In genomic region chr11:1389932-1390587, GRCh38 we compare ENCODE assay signal across 8 cellular contexts. TPM values are rescaled to one million over a fixed set of nuclear protein-coding genes. Genes with fewer than 3 reads are reported as not detected.
DNase-seq lines count a peak whose midpoint lies in the region; ATAC-seq and TF ChIP-seq lines count a peak whose summit lies in the region.

TSS of gene BRSK2 (plus strand) at chr11:1389934. CDS start at chr11:1390285, 351 bp downstream.

- no peaks in the 10 kb centered on the region for H3K9me3 ChIP-seq in iPS DF 6.9 (ENCODE audit: control insufficient read depth, insufficient read depth, low read length)
- no peaks in the 10 kb centered on the region for H3K9me3 ChIP-seq in stomach

- no peaks in the 10 kb centered on the region for H3K4me1 Mint-ChIP-seq in activated CD4-positive, alpha-beta memory T cell treated with anti-CD3 and anti-CD28 coated beads for 36 hours (ENCODE audit: low read depth)

- no peak for TF ChIP-seq EP300 in stomach (IDR thresholded peaks at IDR 0.05)

- WGBS in iPS DF 6.9 (ENCODE audit: insufficient coverage, insufficient read length), result no CpG with 5 or more reads among the region's 123 CpGs
- 0 to 13% (median 2%) methylated on average over 9 to 122 of the region's 123 CpGs; no CpG with 5 or more reads in 1 of the 5 donors for WGBS in stomach, 5 donors

- H3K27me3 Mint-ChIP-seq in activated CD4-positive, alpha-beta memory T cell treated with anti-CD3 and anti-CD28 coated beads for 36 hours, result peaks cover 26% of the 10 kb centered on the region

- intact Hi-C loops in activated CD4-positive, alpha-beta memory T cell treated with anti-CD3 and anti-CD28 coated beads for 36 hours (cut with micrococcal nuclease), result loop anchor here (2.0 to 10.0 kb wide), 4 partner anchors 53 to 185 kb away; no protein-coding TSS in a partner anchor
- intact Hi-C loops in stomach (cut with DNase I; ENCODE audit: low total_unique reads), result no loop called here

- peak within 1 kb of the TSS; percentile 53 for H3K4me3 ChIP-seq in iPS DF 6.9 (ENCODE audit: low read length)
- peak within 1 kb of the TSS; percentile 47 to 59 (median 52) for H3K4me3 ChIP-seq in stomach

- POLR2A ChIA-PET in activated CD4-positive, alpha-beta memory T cell treated with anti-CD3 and anti-CD28 coated beads for 36 hours (lab: Charles Lee), result interaction anchor here (0.9 kb wide), 1 partner anchor 81 kb away, joined by 3 read pairs; no protein-coding TSS in a partner anchor

- H3K9me3 Mint-ChIP-seq in activated CD4-positive, alpha-beta memory T cell treated with anti-CD3 and anti-CD28 coated beads for 36 hours, result no peaks in the 10 kb centered on the region

- DNase-seq in NCI-H146 (lab: John Stamatoyannopoulos, UW) (peak; percentile 53), NCI-H146 treated with DMSO at 0.1 percent for 48 hours (lab: John Stamatoyannopoulos, UW; ENCODE audit: unreplicated experiment) (no peak), iPS DF 6.9 (ENCODE audit: low read depth, low spot score) (no peak), stomach (no peak), nucleus accumbens (lab: John Stamatoyannopoulos, UW) (no peak)
- DNase-seq in activated CD4-positive, alpha-beta memory T cell treated with anti-CD3 and anti-CD28 coated beads for 36 hours, result no peak

- H3K4me3 Mint-ChIP-seq in activated CD4-positive, alpha-beta memory T cell treated with anti-CD3 and anti-CD28 coated beads for 36 hours, result peak within 1 kb of the TSS; percentile 61

- H3K27ac ChIP-seq in iPS DF 6.9 (ENCODE audit: low read length) (no peak within 1 kb of the TSS), stomach (peak within 1 kb of the TSS in 4 of 5 donors; percentile 57 to 84 (median 64))

- H3K27ac Mint-ChIP-seq in activated CD4-positive, alpha-beta memory T cell treated with anti-CD3 and anti-CD28 coated beads for 36 hours, result no peak within 1 kb of the TSS

- no peak for ATAC-seq in GM21447 (IDR thresholded peaks at IDR 0.05; ENCODE audit: unreplicated experiment)
- ATAC-seq in GM19035 (IDR thresholded peaks at IDR 0.05; ENCODE audit: unreplicated experiment), result no peak

- H3K4me1 ChIP-seq in iPS DF 6.9 (ENCODE audit: control insufficient read depth, insufficient read depth, low read length) (peaks cover 7% of the 10 kb centered on the region), stomach (peaks cover 14 to 24% (median 18%) of the 10 kb centered on the region in 4 donors)

- H3K27me3 ChIP-seq in iPS DF 6.9 (ENCODE audit: control insufficient read depth, insufficient read depth, low read length), result peaks cover 2% of the 10 kb centered on the region; the same call in 1 of the 2 replicates
- peaks cover 13 to 60% (median 38%) of the 10 kb centered on the region in 3 donors for H3K27me3 ChIP-seq in stomach

- no peak for TF ChIP-seq CTCF in stomach (IDR thresholded peaks at IDR 0.05)

- no peaks in the 10 kb centered on the region for H3K36me3 Mint-ChIP-seq in activated CD4-positive, alpha-beta memory T cell treated with anti-CD3 and anti-CD28 coated beads for 36 hours

- TF ChIP-seq POLR2A in stomach (IDR thresholded peaks at IDR 0.05), result no peak

- CTCF ChIA-PET in activated CD4-positive, alpha-beta memory T cell treated with anti-CD3 and anti-CD28 coated beads for 36 hours (lab: Charles Lee), result interaction anchor here (0.7 to 0.8 kb wide), 2 partner anchors 128 to 997 kb away, joined by 3 to 4 read pairs; no protein-coding TSS in a partner anchor

- H3K36me3 ChIP-seq in iPS DF 6.9 (ENCODE audit: control insufficient read depth, insufficient read depth, low read length) (no peaks in the 10 kb centered on the region; the same call in 1 of the 2 replicates), stomach (no peaks in the 10 kb centered on the region)

RNA-seq across cellular contexts. Expression of gene BRSK2, which starts in this region (rescaled TPM):
- under 1 TPM; 0.46 to 0.64 TPM for total RNA-seq in activated CD4-positive, alpha-beta memory T cell treated with anti-CD3 and anti-CD28 coated beads for 36 hours
- 1 to 10 TPM in 2 of 5 donors, not detected in 3; 1.8 TPM for total RNA-seq in stomach
- polyA plus RNA-seq in stomach, result 1 to 10 TPM; 1.8 to 6.9 (median 3.2) TPM
